In the genomic region with DNA sequence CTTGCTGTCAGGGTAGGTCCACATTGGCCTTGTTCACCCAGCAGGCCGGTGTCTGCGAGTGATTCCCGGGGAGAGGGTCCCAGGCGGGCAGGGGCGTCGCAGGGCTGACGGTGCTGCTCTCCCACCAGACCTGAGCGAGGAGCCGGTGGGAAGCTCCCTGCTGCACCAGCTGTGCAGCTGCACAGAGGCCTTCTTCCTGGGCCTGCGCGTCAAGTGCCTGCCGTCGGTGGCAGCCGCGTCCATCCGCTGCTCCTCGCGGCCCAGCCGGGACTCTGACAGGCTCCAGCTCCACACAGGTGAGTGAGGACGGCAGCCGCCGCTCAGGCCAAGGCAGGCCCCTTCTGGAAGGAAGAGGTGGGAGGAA, we compare ENCODE assay signal across 15 cellular contexts. TPM values are rescaled to one million over a fixed set of nuclear protein-coding genes. Genes with fewer than 3 reads are reported as not detected.
"Had no signal": no experiment of that assay in that cellular context is flagged by ENCODE, and none has a peak within 500 bp of the region (broad histone marks: within the 10 kb centered on the region; RNA-seq: fewer than 3 reads in every experiment).

No MANE protein-coding gene starts in this region.

- H3K4me3 ChIP-seq: breast epithelium, mucosa of descending colon, psoas muscle, testis had no signal

- H3K36me3 ChIP-seq: breast epithelium had no signal

- H3K4me1 ChIP-seq: breast epithelium, psoas muscle, testis had no signal

- ATAC-seq: activated T-cell treated with anti-CD3 and anti-CD28 coated beads, Interleukin-2, amount 50 U/mL, for 4 hours; naive thymus-derived CD8-positive, alpha-beta T cell; stimulated activated naive CD8-positive, alpha-beta T cell treated with anti-CD3 and anti-CD28 coated beads, Interleukin-15, Interleukin-2, amounts not matched to agents 100 U/mL and 50 U/mL, for 24 hours; T-helper 17 cell had no signal

- DNase-seq: activated B cell treated with CpG ODN at 0.5 μM for 24 hours; activated CD4-positive, alpha-beta T cell treated with anti-CD3 and anti-CD28 coated beads, Interleukin-2, amount 10 ng/mL, durations not matched to agents 7 days and 5 days; activated gamma-delta T cell; activated naive CD8-positive, alpha-beta T cell treated with anti-CD3 and anti-CD28 coated beads for 36 hours; activated T-cell treated with anti-CD3 and anti-CD28 coated beads, Interleukin-2, amount 50 U/mL, for 4 hours; foreskin melanocyte; mammary epithelial cell; mucosa of descending colon; stimulated activated CD4-positive, alpha-beta T cell treated with anti-CD3 and anti-CD28 coated beads, Interleukin-2, amount 100 ng/mL, for 48 hours; stimulated activated naive CD8-positive, alpha-beta T cell treated with anti-CD3 and anti-CD28 coated beads, Interleukin-15, Interleukin-2, amounts not matched to agents 100 U/mL and 50 U/mL, for 24 hours; T-helper 17 cell; testis had no signal

- H3K27ac ChIP-seq: breast epithelium, psoas muscle, testis had no signal

- H3K4me3 Mint-ChIP-seq: activated B cell treated with CpG ODN at 0.5 μM for 24 hours; activated CD4-positive, alpha-beta T cell treated with anti-CD3 and anti-CD28 coated beads, Interleukin-2, amount 10 ng/mL, durations not matched to agents 7 days and 5 days; activated naive CD8-positive, alpha-beta T cell treated with anti-CD3 and anti-CD28 coated beads for 36 hours; activated T-cell treated with anti-CD3 and anti-CD28 coated beads, Interleukin-2, amount 50 U/mL, for 4 hours had no signal

- H3K9me3 ChIP-seq: breast epithelium, mucosa of descending colon, psoas muscle, testis had no signal

- H3K9me3 Mint-ChIP-seq: activated B cell treated with CpG ODN at 0.5 μM for 24 hours; activated CD4-positive, alpha-beta T cell treated with anti-CD3 and anti-CD28 coated beads, Interleukin-2, amount 10 ng/mL, durations not matched to agents 7 days and 5 days; activated naive CD8-positive, alpha-beta T cell treated with anti-CD3 and anti-CD28 coated beads for 36 hours; activated T-cell treated with anti-CD3 and anti-CD28 coated beads, Interleukin-2, amount 50 U/mL, for 4 hours; naive thymus-derived CD8-positive, alpha-beta T cell had no signal

- H3K36me3 Mint-ChIP-seq: activated naive CD8-positive, alpha-beta T cell treated with anti-CD3 and anti-CD28 coated beads for 36 hours; naive thymus-derived CD8-positive, alpha-beta T cell had no signal

- H3K27ac Mint-ChIP-seq: activated B cell treated with CpG ODN at 0.5 μM for 24 hours; activated CD4-positive, alpha-beta T cell treated with anti-CD3 and anti-CD28 coated beads, Interleukin-2, amount 10 ng/mL, durations not matched to agents 7 days and 5 days; activated naive CD8-positive, alpha-beta T cell treated with anti-CD3 and anti-CD28 coated beads for 36 hours; naive thymus-derived CD8-positive, alpha-beta T cell had no signal

- H3K27me3 ChIP-seq: breast epithelium, testis had no signal

RNA-seq across cellular contexts. Expression of a gene that starts 14.6 kb away (rescaled TPM):
- total RNA-seq: psoas muscle had no signal
- polyA plus RNA-seq: naive thymus-derived CD8-positive, alpha-beta T cell had no signal
